ENCODE assay signal across 9 cellular contexts in genomic region chr10:21364196-21365114, GRCh38.
DNase-seq lines count a peak whose midpoint lies in the region; ATAC-seq and TF ChIP-seq lines count a peak whose summit lies in the region.
"Had no signal": no experiment of that assay in that cellular context is flagged by ENCODE, and none has a peak within 500 bp of the region (broad histone marks: within the 10 kb centered on the region; RNA-seq: fewer than 3 reads in every experiment).

No MANE protein-coding gene starts in this region.

- H3K9me3 ChIP-seq in AG04450 (ENCODE audit: control insufficient read depth, insufficient read depth, low read length), result no peaks in the 10 kb centered on the region

- H3K4me3 Mint-ChIP-seq in mesothelial cell of epicardium, result no peak overlapping the region
- H3K4me3 Mint-ChIP-seq in activated CD4-positive, alpha-beta memory T cell treated with anti-CD3 and anti-CD28 coated beads, Interleukin-2, amount 10 ng/mL, durations not matched to agents 7 days and 5 days, result no peak overlapping the region

- POLR2A ChIA-PET in AG04450 (lab: Yijun Ruan, JAX), result interaction anchor here (0.6 to 1.1 kb wide), 3 partner anchors 8 to 85 kb away, joined by 3 to 15 read pairs (median 5); no protein-coding TSS in a partner anchor
- POLR2A ChIA-PET in activated CD4-positive, alpha-beta memory T cell treated with anti-CD3 and anti-CD28 coated beads, Interleukin-2, amount 10 ng/mL, durations not matched to agents 7 days and 5 days (lab: Charles Lee), result no interaction called here

- no peaks in the 10 kb centered on the region for H3K9me3 Mint-ChIP-seq in mesothelial cell of epicardium
- no peaks in the 10 kb centered on the region for H3K9me3 Mint-ChIP-seq in activated CD4-positive, alpha-beta memory T cell treated with anti-CD3 and anti-CD28 coated beads, Interleukin-2, amount 10 ng/mL, durations not matched to agents 7 days and 5 days

- peak overlapping the region; percentile 97 for H3K27ac Mint-ChIP-seq in mesothelial cell of epicardium
- H3K27ac Mint-ChIP-seq in activated CD4-positive, alpha-beta memory T cell treated with anti-CD3 and anti-CD28 coated beads, Interleukin-2, amount 10 ng/mL, durations not matched to agents 7 days and 5 days, result no peak overlapping the region

- intact Hi-C loops in dorsolateral prefrontal cortex (cut with DNase I), result no loop called here

- no peaks in the 10 kb centered on the region for H3K36me3 Mint-ChIP-seq in mesothelial cell of epicardium
- no peaks in the 10 kb centered on the region for H3K36me3 Mint-ChIP-seq in activated CD4-positive, alpha-beta memory T cell treated with anti-CD3 and anti-CD28 coated beads, Interleukin-2, amount 10 ng/mL, durations not matched to agents 7 days and 5 days (ENCODE audit: low read depth)

- no peak for TF ChIP-seq CTCF in AG04450 (IDR thresholded peaks at IDR 0.05; ENCODE audit: low read depth, low read length)
- no peak for TF ChIP-seq CTCF in mesothelial cell of epicardium (IDR thresholded peaks at IDR 0.05; ENCODE audit: unreplicated experiment)
- no peak for TF ChIP-seq CTCF in dorsolateral prefrontal cortex (IDR thresholded peaks at IDR 0.05 in 54 of 56, conservative IDR thresholded peaks at IDR 0.05 in 2 of 56; ENCODE audit: low read depth in 1 of 56, partially characterized antibody in 56 of 56)

- CTCF ChIA-PET in AG04450 (lab: Charles Lee), result interaction anchor here (1.0 kb wide), 1 partner anchor 85 kb away, joined by 5 read pairs; no protein-coding TSS in a partner anchor
- CTCF ChIA-PET in activated CD4-positive, alpha-beta memory T cell treated with anti-CD3 and anti-CD28 coated beads, Interleukin-2, amount 10 ng/mL, durations not matched to agents 7 days and 5 days (lab: Charles Lee), result no interaction called here

- H3K27me3 Mint-ChIP-seq in mesothelial cell of epicardium (ENCODE audit: low read depth), result no peaks in the 10 kb centered on the region
- H3K27me3 Mint-ChIP-seq in activated CD4-positive, alpha-beta memory T cell treated with anti-CD3 and anti-CD28 coated beads, Interleukin-2, amount 10 ng/mL, durations not matched to agents 7 days and 5 days, result no peaks in the 10 kb centered on the region

- H3K4me3 ChIP-seq in AG04450 (ENCODE audit: low read depth, low read length) (no peak overlapping the region), dorsolateral prefrontal cortex (no peak overlapping the region)

- peak overlapping the region; percentile 73 for H3K27ac ChIP-seq in AG04450 (ENCODE audit: low read depth, low read length)
- peak overlapping the region in 16 of 59 donors; percentile 2 to 50 (median 20) for H3K27ac ChIP-seq in dorsolateral prefrontal cortex

- peaks cover 48% of the 10 kb centered on the region for H3K4me1 Mint-ChIP-seq in mesothelial cell of epicardium
- no peaks in the 10 kb centered on the region for H3K4me1 Mint-ChIP-seq in activated CD4-positive, alpha-beta memory T cell treated with anti-CD3 and anti-CD28 coated beads, Interleukin-2, amount 10 ng/mL, durations not matched to agents 7 days and 5 days

- ATAC-seq in HG02588 (IDR thresholded peaks at IDR 0.05; ENCODE audit: unreplicated experiment) (no peak), GM21526 (IDR thresholded peaks at IDR 0.05; ENCODE audit: low FRiP score, unreplicated experiment) (no peak)

- H3K27me3 ChIP-seq in AG04450 (ENCODE audit: control insufficient read depth, insufficient read depth, low read length) (no peaks in the 10 kb centered on the region), dorsolateral prefrontal cortex (no peaks in the 10 kb centered on the region)

- DNase-seq in AG04450 (ENCODE audit: low read depth, low spot score) (peak; percentile 11), NCI-H1048 (lab: John Stamatoyannopoulos, UW) (peak; percentile 8), epidermal melanocyte (ENCODE audit: insufficient read length, low spot score) (peak; percentile 38), mesothelial cell of epicardium (ENCODE audit: low spot score in 2 of 2, unreplicated experiment in 2 of 2) (no peak), dorsolateral prefrontal cortex (no peak)
- DNase-seq in activated CD4-positive, alpha-beta memory T cell treated with anti-CD3 and anti-CD28 coated beads, Interleukin-2, amount 10 ng/mL, durations not matched to agents 7 days and 5 days, result no peak
- DNase-seq: activated T-cell treated with anti-CD3 and anti-CD28 coated beads, Interleukin-2, amount 50 U/mL, for 48 hours had no signal

Comparison
In these comparisons a context has a peak if more than half of its experiments do, and no peak if none do; other contexts are left out.
1. DNase-seq: peak in AG04450 (single experiment), NCI-H1048 (single experiment) and epidermal melanocyte (single experiment); none in mesothelial cell of epicardium (0 of 2), dorsolateral prefrontal cortex (0 of 10) and activated CD4-positive, alpha-beta memory T cell treated with anti-CD3 and anti-CD28 coated beads, Interleukin-2, amount 10 ng/mL, durations not matched to agents 7 days and 5 days (single experiment).